ENCODE assay signal across 9 cellular contexts in genomic region chr6:105985816-105986632, GRCh38.
DNase-seq lines count a peak whose midpoint lies in the region; ATAC-seq and TF ChIP-seq lines count a peak whose summit lies in the region.
"Had no signal": no experiment of that assay in that cellular context is flagged by ENCODE, and none has a peak within 500 bp of the region (broad histone marks: within the 10 kb centered on the region; RNA-seq: fewer than 3 reads in every experiment).

No MANE protein-coding gene starts in this region.

- H3K4me1 ChIP-seq in ascending aorta, result no peaks in the 10 kb centered on the region
- peaks cover 16 to 23% (median 20%) of the 10 kb centered on the region in 6 donors for H3K4me1 ChIP-seq in spleen
- H3K4me1 ChIP-seq in body of pancreas, result peaks cover 7% of the 10 kb centered on the region
- H3K4me1 ChIP-seq: SJCRH30 had no signal

- TF ChIP-seq POLR2A in NB4 (IDR thresholded peaks at IDR 0.05; ENCODE audit: extremely low read depth, insufficient read length) (no peak), spleen (IDR thresholded peaks at IDR 0.05) (no peak), body of pancreas (IDR thresholded peaks at IDR 0.05) (no peak)

- WGBS in spleen, 5 donors, result 13 to 19% (median 18%) methylated on average over 40 to 48 of the region's 48 CpGs
- WGBS in body of pancreas, 2 donors, result 15 to 22% methylated on average over 40 to 48 of the region's 48 CpGs

- no peak for ATAC-seq in body of pancreas

- peaks cover 5% of the 10 kb centered on the region for H3K27me3 ChIP-seq in ascending aorta
- H3K27me3 ChIP-seq in kidney epithelial cell (ENCODE audit: control insufficient read depth, insufficient read depth, low read length), result peaks cover 10% of the 10 kb centered on the region
- H3K27me3 ChIP-seq in spleen (replicated peaks in 1 of 7), result peaks cover 0 to 87% (median 30%) of the 10 kb centered on the region in 7 donors
- H3K27me3 ChIP-seq in body of pancreas, result peaks cover 0 to 11% of the 10 kb centered on the region in 2 donors
- H3K27me3 ChIP-seq: SJCRH30 had no signal

- intact Hi-C loops in ascending aorta (cut with DNase I) (no loop called here), spleen (cut with DNase I; ENCODE audit: low total_unique reads) (no loop called here), body of pancreas (cut with DNase I) (no loop called here)

- H3K9me3 ChIP-seq in ascending aorta (no peaks in the 10 kb centered on the region), spleen (no peaks in the 10 kb centered on the region), body of pancreas (no peaks in the 10 kb centered on the region)
- H3K9me3 ChIP-seq: SJCRH30 had no signal

- peak; percentile 48 for DNase-seq in NB4 (ENCODE audit: low read depth)
- DNase-seq in ascending aorta (ENCODE audit: low spot score in 2 of 2), result no peak
- no peak for DNase-seq in kidney epithelial cell (ENCODE audit: low read depth)
- peak; percentile 86 for DNase-seq in spleen
- DNase-seq in NCI-H1417 (lab: John Stamatoyannopoulos, UW), result no peak
- no peak for DNase-seq in 8988T
- DNase-seq in body of pancreas, result no peak
- DNase-seq: activated effector memory CD4-positive, alpha-beta T cell treated with Interleukin-2 at 50 U/mL for 16 hours had no signal

- no peak overlapping the region for H3K27ac ChIP-seq in ascending aorta
- no peak overlapping the region for H3K27ac ChIP-seq in spleen
- no peak overlapping the region for H3K27ac ChIP-seq in body of pancreas
- H3K27ac ChIP-seq: SJCRH30 had no signal

- H3K36me3 ChIP-seq in ascending aorta (no peaks in the 10 kb centered on the region), kidney epithelial cell (ENCODE audit: control insufficient read depth, insufficient read depth, low read length) (no peaks in the 10 kb centered on the region), spleen (no peaks in the 10 kb centered on the region), body of pancreas (replicated peaks in 1 of 2; ENCODE audit: insufficient read depth in 1 of 2, low read depth in 2 of 2) (no peaks in the 10 kb centered on the region)
- H3K36me3 ChIP-seq: SJCRH30 had no signal

- H3K4me3 ChIP-seq in NB4 (ENCODE audit: low read depth, low read length) (no peak overlapping the region), ascending aorta (peak overlapping the region; percentile 2 to 26), kidney epithelial cell (ENCODE audit: low read depth, low read length) (peak overlapping the region; percentile 16), spleen (peak overlapping the region in 3 of 8 donors; percentile 9 to 56 (median 24)), body of pancreas (no peak overlapping the region)
- H3K4me3 ChIP-seq: SJCRH30 had no signal

- TF ChIP-seq CTCF in NB4 (IDR thresholded peaks at IDR 0.05; ENCODE audit: low read depth, low read length) (no peak), ascending aorta (IDR thresholded peaks at IDR 0.05) (no peak), kidney epithelial cell (IDR thresholded peaks at IDR 0.05; ENCODE audit: insufficient read depth, low read length, poor library complexity, severe bottlenecking) (no peak), spleen (IDR thresholded peaks at IDR 0.05 in 8 of 11, conservative IDR thresholded peaks at IDR 0.05 in 3 of 11) (no peak), body of pancreas (IDR thresholded peaks at IDR 0.05) (no peak)

Comparison
In these comparisons a context has a peak if more than half of its experiments do, and no peak if none do; other contexts are left out.
1. DNase-seq: peak in NB4 (single experiment) and spleen (single experiment); none in ascending aorta (0 of 2), kidney epithelial cell (single experiment), NCI-H1417 (0 of 3), 8988T (single experiment) and body of pancreas (0 of 4).
2. H3K4me3 ChIP-seq: peak in ascending aorta (2 of 2) and kidney epithelial cell (single experiment); none in NB4 (single experiment) and body of pancreas (0 of 2).